ENCODE assay signal across 1 cellular context in genomic region chr7:131109757-131110293, GRCh38.
TF ChIP-seq lines count a peak whose summit lies in the region.

No MANE protein-coding gene starts in this region.

TF ChIP-seq in K562, 482 proteins besides CTCF, POLR2A, EP300 and RAD21 (continued from another document and continues in another):
- no peak for TF ChIP-seq GTF2A2 (tag; IDR thresholded peaks at IDR 0.05)
- no peak for TF ChIP-seq ZNF398 (CRISPR knock-in tag; IDR thresholded peaks at IDR 0.05)
- TF ChIP-seq HDGF (IDR thresholded peaks at IDR 0.05): no peak; the same call in 1 of the 2 replicates
- 0 out of 2 replicates have a peak, but pooled peaks have one; percentile 39 for TF ChIP-seq LCOR (CRISPR knock-in tag; IDR thresholded peaks at IDR 0.05)
- no peak for TF ChIP-seq IRF1 (CRISPR knock-in tag; IDR thresholded peaks at IDR 0.05; ENCODE audit: borderline replicate concordance)
- TF ChIP-seq ZNF174 (CRISPR knock-in tag; IDR thresholded peaks at IDR 0.05): no peak
- no peak for TF ChIP-seq KLF6 (CRISPR knock-in tag; IDR thresholded peaks at IDR 0.05; ENCODE audit: borderline replicate concordance)
- no peak for TF ChIP-seq CREBBP (IDR thresholded peaks at IDR 0.05; ENCODE audit: low read depth, low read length)
- TF ChIP-seq ZNF354B (CRISPR knock-in tag; IDR thresholded peaks at IDR 0.05): no peak
- TF ChIP-seq SMARCA5 (IDR thresholded peaks at IDR 0.05): no peak; the same call in 1 of the 2 replicates
- peak; percentile 79 for TF ChIP-seq ARID1B (IDR thresholded peaks at IDR 0.05)
- no peak for TF ChIP-seq ELK3 (CRISPR knock-in tag; IDR thresholded peaks at IDR 0.05)
- 0 out of 2 replicates have a peak, but pooled peaks have one; percentile 48 for TF ChIP-seq ELF2 (CRISPR knock-in tag; IDR thresholded peaks at IDR 0.05)
- TF ChIP-seq NR3C1 (CRISPR knock-in tag; IDR thresholded peaks at IDR 0.05): no peak
- no peak for TF ChIP-seq ZNF436 (CRISPR knock-in tag; IDR thresholded peaks at IDR 0.05)
- 0 out of 2 replicates have a peak, but pooled peaks have one; percentile 6 for TF ChIP-seq ZNF41 (CRISPR knock-in tag; conservative IDR thresholded peaks at IDR 0.05)
- TF ChIP-seq KDM1A (IDR thresholded peaks at IDR 0.05): no peak
- TF ChIP-seq BCLAF1 (IDR thresholded peaks at IDR 0.05; ENCODE audit: borderline replicate concordance in 1 of 2, control insufficient read depth in 1 of 2, low read depth in 2 of 2, low read length in 1 of 2): no peak
- TF ChIP-seq ATF1 (CRISPR knock-in tag; IDR thresholded peaks at IDR 0.05): no peak
- TF ChIP-seq ATF1 (tag; IDR thresholded peaks at IDR 0.05): peak; percentile 24; the same call in 1 of the 2 replicates
- TF ChIP-seq PHB (CRISPR knock-in tag; IDR thresholded peaks at IDR 0.05): peak; percentile 77; the same call in 1 of the 2 replicates
- no peak for TF ChIP-seq ZNF280A (IDR thresholded peaks at IDR 0.05; ENCODE audit: low read depth, partially characterized antibody)
- no peak for TF ChIP-seq ZNF740 (CRISPR knock-in tag; IDR thresholded peaks at IDR 0.05)
- TF ChIP-seq ZNF740 (tag; IDR thresholded peaks at IDR 0.05): peak in 1 of 2 experiments; percentile 30; a peak in 1 of 4 replicates
- TF ChIP-seq MCM5 (IDR thresholded peaks at IDR 0.05; ENCODE audit: low read depth): no peak
- TF ChIP-seq NFRKB (IDR thresholded peaks at IDR 0.05; ENCODE audit: low read depth): peak; percentile 96
- TF ChIP-seq E2F4 (CRISPR knock-in tag; IDR thresholded peaks at IDR 0.05; ENCODE audit: low read depth): no peak
- peak; percentile 75 for TF ChIP-seq LEF1 (IDR thresholded peaks at IDR 0.05)
- peak; percentile 15 to 32; a peak in 1 of 4 replicates for TF ChIP-seq FOXK2 (conservative IDR thresholded peaks at IDR 0.05 in 1 of 2, IDR thresholded peaks at IDR 0.05 in 1 of 2; ENCODE audit: low read depth in 2 of 2)
- no peak for TF ChIP-seq EWSR1 (IDR thresholded peaks at IDR 0.05; ENCODE audit: borderline replicate concordance, low read depth, partially characterized antibody)
- peak; percentile 76 for TF ChIP-seq CREM (IDR thresholded peaks at IDR 0.05; ENCODE audit: low read depth)
- peak; percentile 99 for TF ChIP-seq MAFG (tag; conservative IDR thresholded peaks at IDR 0.05)
- no peak for TF ChIP-seq TARDBP (IDR thresholded peaks at IDR 0.05)
- TF ChIP-seq CEBPZ (IDR thresholded peaks at IDR 0.05; ENCODE audit: borderline replicate concordance, low read depth, low read length): no peak
- TF ChIP-seq COPS2 (conservative IDR thresholded peaks at IDR 0.05): no peak
- TF ChIP-seq ZBTB17 (CRISPR knock-in tag; IDR thresholded peaks at IDR 0.05): 0 out of 2 replicates have a peak, but pooled peaks have one; percentile 31
- no peak for TF ChIP-seq ZNF146 (CRISPR knock-in tag; IDR thresholded peaks at IDR 0.05; ENCODE audit: unreplicated experiment)
- no peak for TF ChIP-seq E2F8 (IDR thresholded peaks at IDR 0.05; ENCODE audit: low read depth, partially characterized antibody)
- 0 out of 2 replicates have a peak, but pooled peaks have one; percentile 9 for TF ChIP-seq SREBF1 (IDR thresholded peaks at IDR 0.05; ENCODE audit: borderline replicate concordance, low read depth, low read length)
- TF ChIP-seq ZFP30 (CRISPR knock-in tag; IDR thresholded peaks at IDR 0.05; ENCODE audit: borderline replicate concordance): no peak
- no peak for TF ChIP-seq ZNF184 (CRISPR knock-in tag; IDR thresholded peaks at IDR 0.05)
- peak; percentile 79 for TF ChIP-seq ZFX (CRISPR knock-in tag; IDR thresholded peaks at IDR 0.05)
- peak; percentile 82 for TF ChIP-seq TAF7 (tag; IDR thresholded peaks at IDR 0.05)
- 0 out of 2 replicates have a peak, but pooled peaks have one; percentile 24 for TF ChIP-seq CHD2 (IDR thresholded peaks at IDR 0.05; ENCODE audit: low read depth, low read length)
- TF ChIP-seq SMAD4 (CRISPR knock-in tag; conservative IDR thresholded peaks at IDR 0.05): peak; percentile 93
- no peak for TF ChIP-seq HIVEP1 (CRISPR knock-in tag; IDR thresholded peaks at IDR 0.05)
- TF ChIP-seq KLF10 (CRISPR knock-in tag; IDR thresholded peaks at IDR 0.05): no peak
- peak; percentile 70; the same call in 1 of the 2 replicates for TF ChIP-seq ZNF263 (CRISPR knock-in tag; IDR thresholded peaks at IDR 0.05; ENCODE audit: borderline replicate concordance)
- peak; percentile 86 for TF ChIP-seq TRIM28 (IDR thresholded peaks at IDR 0.05)
- TF ChIP-seq STAT5A (IDR thresholded peaks at IDR 0.05; ENCODE audit: borderline replicate concordance, low read length): no peak
- no peak for TF ChIP-seq ELK1 (CRISPR knock-in tag; IDR thresholded peaks at IDR 0.05)
- TF ChIP-seq NR2C2 (CRISPR knock-in tag; IDR thresholded peaks at IDR 0.05): peak; percentile 62
- TF ChIP-seq NR2C2 (tag; IDR thresholded peaks at IDR 0.05): no peak
